18 cellular contexts compared by ENCODE assay signal in the genomic region with DNA sequence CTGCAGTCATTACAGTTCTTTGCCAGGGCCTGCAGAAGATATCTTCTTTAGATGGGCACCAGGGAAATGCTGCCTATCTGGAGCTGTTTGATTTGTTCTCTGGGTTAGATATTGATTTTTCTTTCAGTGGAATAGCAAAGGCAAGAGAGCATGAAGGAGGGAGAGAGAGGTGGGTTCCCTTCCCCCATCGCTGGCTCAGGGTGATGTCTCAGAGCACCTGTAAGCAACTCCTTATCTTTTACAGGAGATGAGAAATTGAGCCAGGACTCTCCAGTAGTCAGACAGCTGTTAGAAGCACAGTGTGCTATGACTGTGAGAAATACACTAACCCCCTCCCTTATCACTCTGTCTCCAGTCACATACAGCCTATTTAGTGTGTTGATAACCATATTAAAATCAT.
"Had no signal": no experiment of that assay in that cellular context is flagged by ENCODE, and none has a peak within 500 bp of the region (broad histone marks: within the 10 kb centered on the region; RNA-seq: fewer than 3 reads in every experiment).

No MANE protein-coding gene starts in this region.

- DNase-seq: effector CD8-positive, alpha-beta T cell; endodermal cell; foreskin keratinocyte; heart left ventricle; kidney; natural killer cell; stimulated activated CD4-positive, alpha-beta T cell treated with anti-CD3 and anti-CD28 coated beads, Interleukin-12 subunit alpha, Interleukin-12 subunit beta, amount 100 ng/mL, for 4 hours; stimulated activated CD4-positive, alpha-beta T cell treated with anti-CD3 and anti-CD28 coated beads, Interleukin-1b, Interleukin-23, amount 100 ng/mL, for 48 hours; stimulated activated CD4-positive, alpha-beta T cell treated with anti-CD3 and anti-CD28 coated beads, Interleukin-4, amount 100 ng/mL, for 1 hour; stimulated activated naive CD4-positive, alpha-beta T cell treated with Interleukin-2 at 50 U/mL for 16 hours; stomach; thyroid gland; trophoblast cell had no signal

- ATAC-seq: esophagus mucosa; foreskin keratinocyte; gastroesophageal sphincter; heart left ventricle; left lobe of liver; natural killer cell; sciatic nerve; stimulated activated effector memory CD8-positive, alpha-beta T cell treated with anti-CD3 and anti-CD28 coated beads, Interleukin-12 subunit alpha, Interleukin-12 subunit beta, amount 100 ng/mL, for 72 hours had no signal
